Comparison of ENCODE assay signal across 24 cellular contexts in genomic region chr13:97233499-97233898, GRCh38. TPM values are rescaled to one million over a fixed set of nuclear protein-coding genes. Genes with fewer than 3 reads are reported as not detected.
DNase-seq lines count a peak whose midpoint lies in the region; ATAC-seq, FAIRE-seq and TF ChIP-seq lines count a peak whose summit lies in the region.
"Had no signal": no experiment of that assay in that cellular context is flagged by ENCODE, and none has a peak within 500 bp of the region (broad histone marks: within the 10 kb centered on the region; RNA-seq: fewer than 3 reads in every experiment).

No MANE protein-coding gene starts in this region.

- intact Hi-C loops in sigmoid colon (cut with DNase I) (no loop called here), OCI-LY7 (cut with micrococcal nuclease; ENCODE audit: unreplicated experiment) (no loop called here), kidney (cut with DNase I) (no loop called here)

- H3K4me3 ChIP-seq in Peyer's patch = no peak overlapping the region
- no peak overlapping the region for H3K4me3 ChIP-seq in lung
- no peak overlapping the region for H3K4me3 ChIP-seq in sigmoid colon
- no peak overlapping the region for H3K4me3 ChIP-seq in OCI-LY7 (ENCODE audit: low read depth, low read length, poor library complexity, severe bottlenecking)
- no peak overlapping the region for H3K4me3 ChIP-seq in kidney (ENCODE audit: low read length in 2 of 2)
- H3K4me3 ChIP-seq: A549; BLaER1 treated with 17β-estradiol and CSF1 and Interleukin-3, amounts not matched to agents 10 nM and 100 nM; GM12878 had no signal

- FAIRE-seq in urothelium cell line (lab: Jason Lieb, UNC) = no peak
- no peak for FAIRE-seq in kidney (lab: Jason Lieb, UNC)
- FAIRE-seq: A549, D721Med, G401.6, GM12878, GM18507, H1 had no signal

- H3K27ac ChIP-seq in Peyer's patch = peak overlapping the region in 3 of 4 donors; percentile 2 to 77 (median 64)
- H3K27ac ChIP-seq in lung (ENCODE audit: low read depth in 1 of 2, low read length in 1 of 2) = peak overlapping the region; percentile 33 to 64
- peak overlapping the region in 3 of 4 donors; percentile 75 to 85 (median 82) for H3K27ac ChIP-seq in sigmoid colon
- no peak overlapping the region for H3K27ac ChIP-seq in OCI-LY7 (ENCODE audit: low read depth, low read length, poor library complexity, severe bottlenecking)
- no peak overlapping the region for H3K27ac ChIP-seq in kidney (ENCODE audit: low read depth in 2 of 2, low read length in 2 of 2)
- H3K27ac ChIP-seq: A549; BLaER1 treated with 17β-estradiol and CSF1 and Interleukin-3, amounts not matched to agents 10 nM and 100 nM; KMS-11 had no signal

- TF ChIP-seq EP300 in sigmoid colon (IDR thresholded peaks at IDR 0.05) = no peak

- H2AFZ ChIP-seq in OCI-LY7 (ENCODE audit: low read length) = no peak overlapping the region

- H3K9ac ChIP-seq in kidney (ENCODE audit: low read length in 2 of 2) = no peak overlapping the region
- H3K9ac ChIP-seq: BLaER1 treated with 17β-estradiol and CSF1 and Interleukin-3, amounts not matched to agents 10 nM and 100 nM; KMS-11 had no signal

- POLR2A ChIA-PET in OCI-LY7 (lab: Charles Lee) = interaction anchor here (0.6 kb wide), 1 partner anchor 37 kb away, joined by 4 read pairs; no protein-coding TSS in a partner anchor

- 89 to 96% methylated on average over 1 of the region's 1 CpG for WGBS in lung, 2 donors
- WGBS in sigmoid colon, 2 donors = 67 to 85% methylated on average over 1 of the region's 1 CpG

- no peak for ATAC-seq in lung (ENCODE audit: insufficient read depth, low FRiP score)
- ATAC-seq: A549, GM12878, Right ventricle myocardium inferior had no signal

- no peak overlapping the region for H3K4me2 ChIP-seq in OCI-LY7 (ENCODE audit: low read length)
- H3K4me2 ChIP-seq: A549, KMS-11 had no signal

- no peak for TF ChIP-seq CTCF in Peyer's patch (IDR thresholded peaks at IDR 0.05)
- no peak for TF ChIP-seq CTCF in lung (IDR thresholded peaks at IDR 0.05; ENCODE audit: control extremely low read depth, extremely low read depth)
- TF ChIP-seq CTCF in sigmoid colon (IDR thresholded peaks at IDR 0.05) = no peak
- TF ChIP-seq CTCF in OCI-LY7 (conservative IDR thresholded peaks at IDR 0.05; ENCODE audit: low read length) = no peak
- no peak for TF ChIP-seq CTCF in kidney (IDR thresholded peaks at IDR 0.05; ENCODE audit: borderline replicate concordance, extremely low read depth, insufficient read depth)

- CTCF ChIA-PET in OCI-LY7 (lab: Charles Lee; ENCODE audit: unreplicated experiment) = no interaction called here

- DNase-seq in ELF-1 (ENCODE audit: low read depth, low spot score) = peak; percentile 84
- DNase-seq in Peyer's patch = no peak
- no peak for DNase-seq in lung (ENCODE audit: low spot score)
- DNase-seq in sigmoid colon = no peak
- DNase-seq in OCI-LY7 (ENCODE audit: low spot score) = no peak
- DNase-seq in stimulated activated CD4-positive, alpha-beta T cell treated with anti-CD3 and anti-CD28 coated beads, Interleukin-1b, Interleukin-23, amount 100 ng/mL, for 48 hours = no peak
- DNase-seq in urothelium cell line (ENCODE audit: low spot score) = no peak
- DNase-seq in kidney = no peak
- DNase-seq: CD8-positive, alpha-beta memory T cell; DMS79 treated with DMSO at 0.1 percent for 48 hours; NCI-H1048; NCI-H1436 treated with DMSO at 0.1 percent for 48 hours; NCI-H2081; NCI-H510A treated with DMSO at 0.1 percent for 48 hours; NCI-H82 had no signal

- no TSS peak for BruUV-seq in OCI-LY7 (replicated peaks; lab: Mats Ljungman, UMichigan)

- no peaks in the 10 kb centered on the region for H3K9me2 ChIP-seq in OCI-LY7 (ENCODE audit: insufficient read depth, low read length)

- H3K4me1 ChIP-seq in Peyer's patch (peaks cover 0 to 26% (median 2%) of the 10 kb centered on the region in 4 donors), lung (ENCODE audit: control insufficient read depth in 2 of 2, insufficient read depth in 2 of 2, low read length in 2 of 2) (peaks cover 35 to 65% of the 10 kb centered on the region in 2 donors), sigmoid colon (peaks cover 0 to 95% (median 88%) of the 10 kb centered on the region in 4 donors), OCI-LY7 (ENCODE audit: insufficient read depth, low read length, poor library complexity, severe bottlenecking) (no peaks in the 10 kb centered on the region), kidney (ENCODE audit: control insufficient read depth in 1 of 2, insufficient read depth in 1 of 2, low read depth in 1 of 2, low read length in 2 of 2) (peaks cover 18 to 20% of the 10 kb centered on the region in 2 donors)

- no peaks in the 10 kb centered on the region for H3K36me3 ChIP-seq in Peyer's patch
- peaks cover 0 to 7% of the 10 kb centered on the region in 2 donors for H3K36me3 ChIP-seq in lung (ENCODE audit: control insufficient read depth in 2 of 2, insufficient read depth in 2 of 2, low read length in 2 of 2)
- no peaks in the 10 kb centered on the region for H3K36me3 ChIP-seq in sigmoid colon
- no peaks in the 10 kb centered on the region for H3K36me3 ChIP-seq in OCI-LY7 (ENCODE audit: insufficient read depth, low read length)
- H3K36me3 ChIP-seq in kidney (ENCODE audit: control insufficient read depth in 1 of 2, insufficient read depth in 2 of 2, low read length in 2 of 2) = peaks cover 5 to 10% of the 10 kb centered on the region in 2 donors

- H3K27me3 ChIP-seq in Peyer's patch (no peaks in the 10 kb centered on the region), lung (ENCODE audit: control insufficient read depth, insufficient read depth) (no peaks in the 10 kb centered on the region), sigmoid colon (no peaks in the 10 kb centered on the region)
- H3K27me3 ChIP-seq: BLaER1 treated with 17β-estradiol and CSF1 and Interleukin-3, amounts not matched to agents 10 nM and 100 nM had no signal

- no peaks in the 10 kb centered on the region for H4K20me1 ChIP-seq in OCI-LY7 (ENCODE audit: insufficient read depth, low read length)

- H3K9me3 ChIP-seq in Peyer's patch (no peaks in the 10 kb centered on the region), lung (ENCODE audit: control insufficient read depth in 2 of 2, insufficient read depth in 1 of 2, low read length in 1 of 2) (peaks cover 0 to 1% of the 10 kb centered on the region in 2 donors), sigmoid colon (no peaks in the 10 kb centered on the region), OCI-LY7 (ENCODE audit: low read length) (no peaks in the 10 kb centered on the region), kidney (ENCODE audit: control insufficient read depth in 1 of 2, low read length in 2 of 2) (no peaks in the 10 kb centered on the region)
- H3K9me3 ChIP-seq: A549 had no signal

- TF ChIP-seq POLR2A in Peyer's patch (IDR thresholded peaks at IDR 0.05) = no peak
- no peak for TF ChIP-seq POLR2A in sigmoid colon (IDR thresholded peaks at IDR 0.05)

- no peaks in the 10 kb centered on the region for H3K79me2 ChIP-seq in OCI-LY7 (ENCODE audit: insufficient read depth, low read depth, low read length)

RNA-seq across cellular contexts. Expression of gene MBNL2, which starts 11.4 kb away (rescaled TPM):
- total RNA-seq in Peyer's patch (10 to 100 TPM; 27.0 to 44.6 (median 36.3) TPM), lung (100 to 1,000 TPM in 1 of 2 donors, 10 to 100 TPM in 1; 59.3 to 108 TPM), sigmoid colon (100 to 1,000 TPM in 1 of 4 donors, 10 to 100 TPM in 3; 84.7 to 110 (median 95.1) TPM), OCI-LY7 (2022) (7.4 and 8.7 TPM in 2 replicates), kidney (70.5 TPM)
- polyA plus RNA-seq in lung (10 to 100 TPM; 13.3 to 19.3 TPM), sigmoid colon (10 to 100 TPM; 11.8 to 16.2 (median 14.8) TPM), kidney (ENCODE audit: insufficient read depth, low read depth, low replicate concordance) (18.8 TPM)
- total RNA-seq in OCI-LY7 (2014; rRNA removed; shearing (Covaris generic)) = 1.6 and 2.7 TPM in 2 replicates

Comparison
In these comparisons a context has a peak if more than half of its experiments do, and no peak if none do; other contexts are left out.
1. H3K27ac ChIP-seq: peak in Peyer's patch (3 of 4), lung (2 of 2) and sigmoid colon (3 of 4); none in OCI-LY7 (single experiment) and kidney (0 of 2).